15 cellular contexts compared by ENCODE assay signal in genomic region chr18:68992719-68993482, GRCh38.
DNase-seq lines count a peak whose midpoint lies in the region; ATAC-seq, FAIRE-seq and TF ChIP-seq lines count a peak whose summit lies in the region.
"Had no signal": no experiment of that assay in that cellular context is flagged by ENCODE, and none has a peak within 500 bp of the region (broad histone marks: within the 10 kb centered on the region; RNA-seq: fewer than 3 reads in every experiment).

No MANE protein-coding gene starts in this region.

- H4K20me1 ChIP-seq in smooth muscle cell (ENCODE audit: low read depth): no peaks in the 10 kb centered on the region

- H3K36me3 ChIP-seq in kidney (ENCODE audit: control insufficient read depth in 1 of 2, insufficient read depth in 2 of 2, low read length in 2 of 2) (no peaks in the 10 kb centered on the region), smooth muscle cell (ENCODE audit: low read depth) (no peaks in the 10 kb centered on the region)

- no peak overlapping the region for H2AFZ ChIP-seq in smooth muscle cell (ENCODE audit: low read depth)

- no peak overlapping the region for H3K9ac ChIP-seq in kidney (ENCODE audit: low read length in 2 of 2)
- no peak overlapping the region for H3K9ac ChIP-seq in smooth muscle cell (ENCODE audit: low read depth)

- no peak for TF ChIP-seq POLR2A in erythroblast (IDR thresholded peaks at IDR 0.05; ENCODE audit: low read length)

- no peak overlapping the region for H3K4me3 ChIP-seq in kidney (ENCODE audit: low read length in 2 of 2)
- H3K4me3 ChIP-seq in smooth muscle cell: no peak overlapping the region
- H3K4me3 ChIP-seq: testis had no signal

- no peak overlapping the region for H3K27ac ChIP-seq in kidney (ENCODE audit: low read depth in 2 of 2, low read length in 2 of 2)
- H3K27ac ChIP-seq in smooth muscle cell (ENCODE audit: low read depth): no peak overlapping the region
- H3K27ac ChIP-seq: RWPE1, testis had no signal

- TF ChIP-seq CTCF in kidney (IDR thresholded peaks at IDR 0.05; ENCODE audit: borderline replicate concordance, extremely low read depth, insufficient read depth) (no peak), smooth muscle cell (IDR thresholded peaks at IDR 0.05; ENCODE audit: borderline replicate concordance, insufficient read depth, poor library complexity, severe bottlenecking) (no peak)

- FAIRE-seq in kidney (lab: Jason Lieb, UNC): no peak

- no peak overlapping the region for H3K4me2 ChIP-seq in smooth muscle cell

- no peaks in the 10 kb centered on the region for H3K4me1 ChIP-seq in kidney (ENCODE audit: control insufficient read depth in 1 of 2, insufficient read depth in 1 of 2, low read depth in 1 of 2, low read length in 2 of 2)
- H3K4me1 ChIP-seq in smooth muscle cell (ENCODE audit: low read depth): no peaks in the 10 kb centered on the region
- H3K4me1 ChIP-seq: testis had no signal

- no peaks in the 10 kb centered on the region for H3K79me2 ChIP-seq in smooth muscle cell (ENCODE audit: low read depth)

- H3K9me3 ChIP-seq in kidney (ENCODE audit: control insufficient read depth in 1 of 2, low read length in 2 of 2): no peaks in the 10 kb centered on the region
- H3K9me3 ChIP-seq in smooth muscle cell (replicated peaks; ENCODE audit: low read depth): no peaks in the 10 kb centered on the region
- H3K9me3 ChIP-seq: testis had no signal

- H3F3A ChIP-seq in smooth muscle cell (ENCODE audit: low read depth): no peaks in the 10 kb centered on the region

- intact Hi-C loops in kidney (cut with DNase I): no loop called here

- WGBS in smooth muscle cell (ENCODE audit: low lambda C conversion rate): 82% methylated on average over 12 of the region's 12 CpGs

- ATAC-seq in GM18870 (IDR thresholded peaks at IDR 0.05; ENCODE audit: unreplicated experiment): peak; percentile 89
- peak; percentile 76 for ATAC-seq in GM21619 (IDR thresholded peaks at IDR 0.05; ENCODE audit: unreplicated experiment)
- peak; percentile 83 for ATAC-seq in HG03442 (IDR thresholded peaks at IDR 0.05; ENCODE audit: unreplicated experiment)

- H3K27me3 ChIP-seq in smooth muscle cell (ENCODE audit: low read depth): no peaks in the 10 kb centered on the region
- H3K27me3 ChIP-seq: testis had no signal

- DNase-seq in kidney (peak; percentile 26), erythroblast (lab: John Stamatoyannopoulos, UW) (no peak), OCI-M2 (lab: John Stamatoyannopoulos, UW; ENCODE audit: unreplicated experiment) (no peak), smooth muscle cell (lab: John Stamatoyannopoulos, UW; ENCODE audit: unreplicated experiment) (no peak), NCI-H128 (lab: John Stamatoyannopoulos, UW; ENCODE audit: unreplicated experiment) (no peak)
- DNase-seq: activated naive CD4-positive, alpha-beta T cell treated with Interleukin-2 at 50 U/mL for 16 hours; C1 segment of cervical spinal cord; effector CD4-positive, alpha-beta T cell; NCI-H1417; T-helper 9 cell; testis had no signal
